In the genomic region with DNA sequence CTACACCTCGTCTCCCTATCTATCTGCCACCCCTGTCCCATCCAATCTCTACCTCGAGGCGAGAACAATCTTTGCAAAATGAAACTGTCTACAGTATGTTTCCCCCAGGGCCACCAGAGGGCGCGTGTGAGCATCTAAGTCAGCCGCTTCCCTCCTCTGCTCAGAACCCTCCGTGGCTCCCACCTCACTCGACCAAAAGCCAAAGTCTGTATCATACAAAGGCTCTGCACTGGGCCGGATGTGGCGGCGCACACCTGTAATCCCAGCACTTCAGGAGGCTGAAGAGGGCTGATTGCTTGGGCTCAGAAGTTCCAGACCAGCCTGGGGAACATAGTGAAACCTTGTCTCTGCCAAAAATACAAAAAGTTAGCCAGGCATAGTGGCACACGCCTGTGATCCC, we compare ENCODE assay signal across 8 cellular contexts. TPM values are rescaled to one million over a fixed set of nuclear protein-coding genes. Genes with fewer than 3 reads are reported as not detected.
DNase-seq lines count a peak whose midpoint lies in the region; ATAC-seq, FAIRE-seq and TF ChIP-seq lines count a peak whose summit lies in the region.
"Not testable (repeated sequence)": the region's sequence is repeated elsewhere in the genome, so short reads cannot be mapped to it uniquely, and the experiment has no call there.

No MANE protein-coding gene starts in this region.

- intact Hi-C loops in HepG2 (cut with micrococcal nuclease; ENCODE audit: unreplicated experiment); vagina (cut with DNase I): not testable (repeated sequence)

- not testable (repeated sequence) for H3K79me2 ChIP-seq in HepG2 (ENCODE audit: insufficient read depth, low read length)

- peak overlapping the region; percentile 7 to 20 for H3K27ac Mint-ChIP-seq in T-cell
- peak overlapping the region; percentile 3 for H3K27ac Mint-ChIP-seq in activated T-cell treated with anti-CD3 and anti-CD28 coated beads, Interleukin-2, amount 50 U/mL, for 72 hours

- H3K27ac ChIP-seq in effector memory CD4-positive, alpha-beta T cell (ENCODE audit: insufficient read depth, low read length, poor library complexity, severe bottlenecking); HepG2 (ENCODE audit: extremely low read length, insufficient read depth, low read length); vagina: not testable (repeated sequence)

- not testable (repeated sequence) for H3K4me2 ChIP-seq in HepG2 (ENCODE audit: low read depth, low read length)

- WGBS in HepG2 (ENCODE audit: low lambda C conversion rate): 5% methylated on average over 11 of the region's 12 CpGs

- TF ChIP-seq RAD21 in HepG2 (CRISPR knock-in tag; IDR thresholded peaks at IDR 0.05): not testable (repeated sequence)

- POLR2A ChIA-PET in T-cell (lab: Charles Lee); HepG2 (lab: Yijun Ruan, JAX): not testable (repeated sequence)

- BruUV-seq in HepG2 (replicated peaks; lab: Mats Ljungman, UMichigan): not testable (repeated sequence)

- not testable (repeated sequence) for H3K9me3 ChIP-seq in effector memory CD4-positive, alpha-beta T cell (ENCODE audit: control insufficient read depth, low read length); HepG2 (ENCODE audit: low read length); vagina

- not testable (repeated sequence) for H3K36me3 Mint-ChIP-seq in T-cell; activated T-cell treated with anti-CD3 and anti-CD28 coated beads, Interleukin-2, amount 50 U/mL, for 72 hours (ENCODE audit: insufficient read depth in 2 of 2)

- not testable (repeated sequence) for H3K4me3 ChIP-seq in GM12865 (ENCODE audit: low read depth, low read length); effector memory CD4-positive, alpha-beta T cell (ENCODE audit: insufficient read depth, low read depth, low read length, poor library complexity, severe bottlenecking); HepG2 (replicated peaks in 1 of 3; ENCODE audit: insufficient read depth in 1 of 3, low read depth in 2 of 3, low read length in 3 of 3); vagina

- H3K27me3 Mint-ChIP-seq in T-cell; activated T-cell treated with anti-CD3 and anti-CD28 coated beads, Interleukin-2, amount 50 U/mL, for 72 hours (ENCODE audit: low read depth): not testable (repeated sequence)

- H3K4me3 Mint-ChIP-seq in T-cell: peak overlapping the region; percentile 1 to 28 (median 11)
- H3K4me3 Mint-ChIP-seq in activated T-cell treated with anti-CD3 and anti-CD28 coated beads, Interleukin-2, amount 50 U/mL, for 72 hours: peak overlapping the region; percentile 67

- not testable (repeated sequence) for TF ChIP-seq EP300 in HepG2 (IDR thresholded peaks at IDR 0.05; ENCODE audit: low read depth in 2 of 2, low read length in 2 of 2); HepG2 (CRISPR knock-in tag; IDR thresholded peaks at IDR 0.05; ENCODE audit: borderline replicate concordance)

- H4K20me1 ChIP-seq in HepG2 (ENCODE audit: insufficient read depth, low read length): not testable (repeated sequence)

- H3K9me3 Mint-ChIP-seq in T-cell; activated T-cell treated with anti-CD3 and anti-CD28 coated beads, Interleukin-2, amount 50 U/mL, for 72 hours: not testable (repeated sequence)

- H2AFZ ChIP-seq in HepG2 (ENCODE audit: low read length): not testable (repeated sequence)

- ATAC-seq in T-cell (replicated peaks in 1 of 4) (peak; percentile 81 to 84 (median 84)), HepG2 (peak; percentile 59)
- ATAC-seq in activated T-cell treated with anti-CD3 and anti-CD28 coated beads, Interleukin-2, amount 50 U/mL, for 72 hours (replicated peaks in 1 of 2): peak; percentile 70 to 81

- H3K27me3 ChIP-seq in effector memory CD4-positive, alpha-beta T cell (replicated peaks; ENCODE audit: control insufficient read depth, insufficient read depth, low read length, poor library complexity, severe bottlenecking); HepG2 (ENCODE audit: control insufficient read depth in 1 of 2, insufficient read depth in 2 of 2, low read length in 2 of 2); vagina: not testable (repeated sequence)

- CTCF ChIA-PET in T-cell (lab: Charles Lee) (interaction anchor here in 1 of 2 donors (0.6 to 1.1 kb wide), 2 partner anchors 20 to 276 kb away, joined by 3 read pairs; no protein-coding TSS in a partner anchor), HepG2 (lab: Yijun Ruan, JAX; ENCODE audit: low intra/inter-chr PET ratio, low total read pairs) (interaction anchor here (0.7 to 1.1 kb wide), 2 partner anchors 48 to 152 kb away, joined by 3 to 6 read pairs; no protein-coding TSS in a partner anchor)

- not testable (repeated sequence) for TF ChIP-seq POLR2A in HepG2 (IDR thresholded peaks at IDR 0.05; ENCODE audit: insufficient read depth in 1 of 2, low read depth in 2 of 2, low read length in 2 of 2); vagina (IDR thresholded peaks at IDR 0.05)

- not testable (repeated sequence) for H3K4me1 ChIP-seq in effector memory CD4-positive, alpha-beta T cell (ENCODE audit: control insufficient read depth, insufficient read depth, low read length, poor library complexity, severe bottlenecking); vagina
- H3K4me1 ChIP-seq in HepG2 (ENCODE audit: insufficient read depth, low read length): peaks cover 11% of the 10 kb centered on the region

- in situ Hi-C loops in HepG2 (cut with HindIII; ENCODE audit: extremely low pct_ligation_motif_present, low pct_unique_long_range_greater_than_20kb): not testable (repeated sequence)

- peaks cover 26 to 32% (median 29%) of the 10 kb centered on the region in 3 donors for H3K4me1 Mint-ChIP-seq in T-cell
- H3K4me1 Mint-ChIP-seq in activated T-cell treated with anti-CD3 and anti-CD28 coated beads, Interleukin-2, amount 50 U/mL, for 72 hours (ENCODE audit: low read depth): peaks cover 26% of the 10 kb centered on the region

- DNase-seq in GM12865 (ENCODE audit: low read depth) (peak; percentile 78), NCI-H1105 (lab: John Stamatoyannopoulos, UW) (peak; percentile 24), T-cell (peak; percentile 50 to 81 (median 72)), HepG2 (ENCODE audit: low spot score) (peak; percentile 35)
- peak; percentile 81 to 82 for DNase-seq in activated T-cell treated with anti-CD3 and anti-CD28 coated beads, Interleukin-2, amount 50 U/mL, for 72 hours
- peak; percentile 53 to 68 (median 59) for DNase-seq in effector memory CD4-positive, alpha-beta T cell
- DNase-seq in stimulated activated CD4-positive, alpha-beta T cell treated with anti-CD3 and anti-CD28 coated beads, Interleukin-15, amount 100 ng/mL, for 24 hours: peak; percentile 86
- not testable (repeated sequence) for DNase-seq in vagina (ENCODE audit: extremely low spot score in 2 of 2)

- peak; percentile 53 for FAIRE-seq in HepG2 (lab: Jason Lieb, UNC)

- not testable (repeated sequence) for H3K9ac ChIP-seq in HepG2 (ENCODE audit: insufficient read depth, low read depth, low read length)

- not testable (repeated sequence) for H3K36me3 ChIP-seq in effector memory CD4-positive, alpha-beta T cell (ENCODE audit: control insufficient read depth, insufficient read depth, low read length); HepG2 (replicated peaks in 1 of 2; ENCODE audit: control insufficient read depth in 1 of 2, insufficient read depth in 2 of 2, low read length in 2 of 2); vagina

- TF ChIP-seq CTCF in GM12865 (IDR thresholded peaks at IDR 0.05; ENCODE audit: insufficient read depth, low read depth, low read length, missing control alignments): peak; percentile 70
- TF ChIP-seq CTCF in HepG2 (CRISPR knock-in tag; IDR thresholded peaks at IDR 0.05): peak; percentile 68
- TF ChIP-seq CTCF in vagina (IDR thresholded peaks at IDR 0.05): peak in 2 of 3 experiments; percentile 41 to 75

RNA-seq across cellular contexts. Expression of gene ADGRL1, which starts 9.9 kb away (rescaled TPM):
- 10 to 100 TPM; 19.9 to 31.2 (median 28.0) TPM for total RNA-seq in T-cell
- 10 to 100 TPM; 15.0 to 21.2 TPM for total RNA-seq in activated T-cell treated with anti-CD3 and anti-CD28 coated beads, Interleukin-2, amount 50 U/mL, for 72 hours
- 0.41 and 0.49 TPM in 2 replicates for total RNA-seq in HepG2 (2016; rRNA removed; fragmentation: Illumina TruSeq; extraction: Trizol)
- total RNA-seq in HepG2 (2016; cell fraction: cytosol; rRNA removed; fragmentation: Illumina TruSeq; extraction: Trizol; ENCODE audit: low read depth): 0.26 and 0.61 TPM in 2 replicates
- total RNA-seq in HepG2 (2016; cell fraction: insoluble cytoplasmic fraction; rRNA removed; fragmentation: Illumina TruSeq; extraction: Trizol): 0.37 and 0.69 TPM in 2 replicates
- total RNA-seq in HepG2 (2016; cell fraction: membrane; rRNA removed; fragmentation: Illumina TruSeq; extraction: Trizol): 0.59 and 1.0 TPM in 2 replicates
- 0.50 and 0.56 TPM in 2 replicates for total RNA-seq in HepG2 (2016; cell fraction: nucleus; rRNA removed; fragmentation: Illumina TruSeq; extraction: Trizol)
- polyA plus RNA-seq in HepG2 (2011; rRNA removed): 1.7 and 1.9 TPM in 2 replicates
- 0.95 and 1.3 TPM in 2 replicates for polyA plus RNA-seq in HepG2 (2011; cell fraction: cytosol; rRNA removed)
- 7.9 and 10.6 TPM in 2 replicates for polyA plus RNA-seq in HepG2 (2011; cell fraction: nucleus; rRNA removed)
- polyA plus RNA-seq in HepG2 (2012): 1.6 and 3.4 TPM in 2 replicates
- polyA plus RNA-seq in HepG2 (2016; cell fraction: cytosol; fragmentation: Illumina TruSeq; extraction: Trizol; ENCODE audit: low read depth): 0.20 and 0.24 TPM in 2 replicates
- polyA plus RNA-seq in HepG2 (2016; cell fraction: insoluble cytoplasmic fraction; fragmentation: Illumina TruSeq; extraction: Trizol; ENCODE audit: low read depth): 1.5 TPM in 2 replicates
- polyA plus RNA-seq in HepG2 (2016; cell fraction: membrane; fragmentation: Illumina TruSeq; extraction: Trizol; ENCODE audit: low read depth): 0.41 and 0.47 TPM in 2 replicates
- 1.1 and 1.2 TPM in 2 replicates for polyA plus RNA-seq in HepG2 (2016; cell fraction: nucleus; fragmentation: Illumina TruSeq; extraction: Trizol; ENCODE audit: insufficient read depth, low read depth)
- 6.1 and 14.3 TPM in 2 replicates for polyA minus RNA-seq in HepG2 (2011; rRNA and poly(A)+ RNA removed; ENCODE audit: low replicate concordance)
- polyA minus RNA-seq in HepG2 (2011; cell fraction: cytosol; rRNA and poly(A)+ RNA removed): 0.62 and 0.99 TPM in 2 replicates
- 2.0 and 2.2 TPM in 2 replicates for polyA minus RNA-seq in HepG2 (2011; cell fraction: nucleus; rRNA and poly(A)+ RNA removed)
- total RNA-seq in vagina: 23.3 TPM

RNA-seq across cellular contexts. Expression of gene ASF1B, which starts 59.7 kb away (rescaled TPM):
- total RNA-seq in T-cell: 1 to 10 TPM; 2.6 to 4.4 (median 3.3) TPM
- 10 to 100 TPM; 71.3 to 84.4 TPM for total RNA-seq in activated T-cell treated with anti-CD3 and anti-CD28 coated beads, Interleukin-2, amount 50 U/mL, for 72 hours
- 21.9 and 24.8 TPM in 2 replicates for total RNA-seq in HepG2 (2016; rRNA removed; fragmentation: Illumina TruSeq; extraction: Trizol)
- 5.9 and 6.4 TPM in 2 replicates for total RNA-seq in HepG2 (2016; cell fraction: cytosol; rRNA removed; fragmentation: Illumina TruSeq; extraction: Trizol; ENCODE audit: low read depth)
- total RNA-seq in HepG2 (2016; cell fraction: insoluble cytoplasmic fraction; rRNA removed; fragmentation: Illumina TruSeq; extraction: Trizol): 20.5 and 24.8 TPM in 2 replicates
- total RNA-seq in HepG2 (2016; cell fraction: membrane; rRNA removed; fragmentation: Illumina TruSeq; extraction: Trizol): 12.0 and 14.5 TPM in 2 replicates
- total RNA-seq in HepG2 (2016; cell fraction: nucleus; rRNA removed; fragmentation: Illumina TruSeq; extraction: Trizol): 10.3 and 10.5 TPM in 2 replicates
- 14.8 and 18.2 TPM in 2 replicates for polyA plus RNA-seq in HepG2 (2011; rRNA removed)
- 13.8 and 19.3 TPM in 2 replicates for polyA plus RNA-seq in HepG2 (2011; cell fraction: cytosol; rRNA removed)
- 4.3 and 6.8 TPM in 2 replicates for polyA plus RNA-seq in HepG2 (2011; cell fraction: nucleus; rRNA removed)
- 6.4 and 10.7 TPM in 2 replicates for polyA plus RNA-seq in HepG2 (2012)
- polyA plus RNA-seq in HepG2 (2016; cell fraction: cytosol; fragmentation: Illumina TruSeq; extraction: Trizol; ENCODE audit: low read depth): 4.1 TPM in 2 replicates
- 26.0 and 31.2 TPM in 2 replicates for polyA plus RNA-seq in HepG2 (2016; cell fraction: insoluble cytoplasmic fraction; fragmentation: Illumina TruSeq; extraction: Trizol; ENCODE audit: low read depth)
- polyA plus RNA-seq in HepG2 (2016; cell fraction: membrane; fragmentation: Illumina TruSeq; extraction: Trizol; ENCODE audit: low read depth): 9.5 and 9.9 TPM in 2 replicates
- polyA plus RNA-seq in HepG2 (2016; cell fraction: nucleus; fragmentation: Illumina TruSeq; extraction: Trizol; ENCODE audit: insufficient read depth, low read depth): 24.7 and 25.7 TPM in 2 replicates
- 16.4 and 182 TPM in 2 replicates for polyA minus RNA-seq in HepG2 (2011; rRNA and poly(A)+ RNA removed; ENCODE audit: low replicate concordance)
- 8.5 and 13.4 TPM in 2 replicates for polyA minus RNA-seq in HepG2 (2011; cell fraction: cytosol; rRNA and poly(A)+ RNA removed)
- 3.2 and 3.4 TPM in 2 replicates for polyA minus RNA-seq in HepG2 (2011; cell fraction: nucleus; rRNA and poly(A)+ RNA removed)
- 1.7 TPM for total RNA-seq in vagina

Comparison
In these comparisons a context has a peak if more than half of its experiments do, and no peak if none do; other contexts are left out.
1. RNA of gene ADGRL1, which starts 9.9 kb away (total RNA-seq): 19.9 to 31.2 TPM in T-cell, 23.3 TPM in vagina (single experiment) and 15.0 to 21.2 TPM in activated T-cell treated with anti-CD3 and anti-CD28 coated beads, Interleukin-2, amount 50 U/mL, for 72 hours; 0.26 to 1.0 TPM in HepG2; every median in the first group is over 4 times any median in the second.
2. Peak in every context shown above with its lines, with median percentiles within 50 percentile points of each other: CTCF ChIP-seq and ATAC-seq.